ENCODE assay signal across 16 cellular contexts in the genomic region with DNA sequence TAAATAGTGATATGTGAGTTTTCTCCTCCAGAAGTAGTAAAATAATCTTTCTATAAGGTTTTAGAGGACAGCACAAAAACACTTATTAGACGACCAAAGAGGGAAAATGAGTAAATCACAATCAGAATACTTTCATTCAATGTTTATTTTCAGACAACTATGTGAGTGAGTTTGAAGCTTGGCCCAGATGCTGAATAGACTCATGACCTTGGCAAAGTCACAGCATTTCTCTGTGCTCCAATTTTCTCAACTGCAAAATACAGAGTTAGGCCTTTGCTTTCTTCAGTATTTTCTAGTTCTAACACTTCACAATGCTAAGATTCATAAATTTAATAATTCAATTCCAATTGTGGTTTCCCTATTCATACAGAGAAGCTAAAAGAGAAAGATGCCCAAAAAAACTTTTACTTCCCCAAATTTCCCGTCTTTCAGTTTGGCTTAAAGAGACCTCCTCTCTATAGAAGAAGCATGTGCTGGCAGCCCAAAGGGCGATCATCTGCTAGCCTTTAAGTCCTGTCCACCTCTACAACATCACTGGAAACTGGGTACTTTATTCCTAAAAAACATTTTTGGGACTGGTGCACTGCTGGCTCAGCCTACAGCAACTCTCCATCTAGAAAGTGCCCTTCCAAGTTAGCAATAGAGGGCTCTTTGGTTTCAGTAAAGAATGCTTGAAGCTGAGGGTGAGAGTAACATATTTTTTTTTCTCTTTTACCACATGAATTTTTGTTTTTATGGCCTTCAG.
DNase-seq lines count a peak whose midpoint lies in the region; ATAC-seq and TF ChIP-seq lines count a peak whose summit lies in the region.
"Had no signal": no experiment of that assay in that cellular context is flagged by ENCODE, and none has a peak within 500 bp of the region (broad histone marks: within the 10 kb centered on the region; RNA-seq: fewer than 3 reads in every experiment).

No MANE protein-coding gene starts in this region.

- H4K20me1 ChIP-seq in SK-N-SH (ENCODE audit: insufficient read depth): no peaks in the 10 kb centered on the region

- H3K4me3 ChIP-seq in AG09309 (ENCODE audit: control insufficient read depth, low read depth, low read length): no peak overlapping the region
- H3K4me3 ChIP-seq in SK-N-SH (ENCODE audit: low read depth in 2 of 2, low read length in 1 of 2): no peak overlapping the region
- H3K4me3 ChIP-seq in fibroblast of villous mesenchyme (ENCODE audit: low read depth, low read length): no peak overlapping the region
- H3K4me3 ChIP-seq: cardiac muscle cell, smooth muscle cell had no signal

- no peaks in the 10 kb centered on the region for H3K9me2 ChIP-seq in SK-N-SH

- H3K4me1 ChIP-seq in SK-N-SH (ENCODE audit: control insufficient read depth in 1 of 2, insufficient read depth in 2 of 2, low read depth in 1 of 2, low read length in 1 of 2): peaks cover 0 to 8% of the 10 kb centered on the region in 2 experiments; a peak in 2 of 4 replicates

- no peaks in the 10 kb centered on the region for H3K79me2 ChIP-seq in SK-N-SH (ENCODE audit: insufficient read depth)

- no peaks in the 10 kb centered on the region for H3K4me1 Mint-ChIP-seq in endothelial cell (ENCODE audit: unreplicated experiment)
- H3K4me1 Mint-ChIP-seq in stimulated activated effector memory CD8-positive, alpha-beta T cell treated with anti-CD3 and anti-CD28 coated beads, Interleukin-12 subunit alpha, Interleukin-12 subunit beta, amount 100 ng/mL, for 72 hours: no peaks in the 10 kb centered on the region

- H3K9me3 ChIP-seq in SK-N-SH: no peaks in the 10 kb centered on the region

- POLR2A ChIA-PET in SK-N-SH (lab: Yijun Ruan, JAX): no interaction called here

- DNase-seq in AG09309 (ENCODE audit: low read depth) (peak; percentile 32), SK-N-SH (no peak), fibroblast of villous mesenchyme (ENCODE audit: low read depth) (peak; percentile 21), sciatic nerve (ENCODE audit: low spot score) (no peak), endothelial cell (ENCODE audit: low spot score) (no peak)
- DNase-seq in stimulated activated effector memory CD8-positive, alpha-beta T cell treated with anti-CD3 and anti-CD28 coated beads, Interleukin-12 subunit alpha, Interleukin-12 subunit beta, amount 100 ng/mL, for 72 hours (ENCODE audit: low spot score in 2 of 2): no peak
- DNase-seq: activated gamma-delta T cell treated with Interleukin-2 at 50 U/mL for 16 hours, AML-193, DMS 273 treated with DMSO at 0.1 percent for 48 hours, endodermal cell, WERI-Rb-1 had no signal

- H3K27me3 Mint-ChIP-seq in endothelial cell (ENCODE audit: unreplicated experiment): no peaks in the 10 kb centered on the region

- CTCF ChIA-PET in SK-N-SH (lab: Yijun Ruan, JAX): no interaction called here

- H3K36me3 ChIP-seq in SK-N-SH (replicated peaks in 1 of 2; ENCODE audit: control insufficient read depth in 1 of 2, insufficient read depth in 2 of 2, low read length in 1 of 2): no peaks in the 10 kb centered on the region
- H3K36me3 ChIP-seq: cardiac muscle cell, WERI-Rb-1 had no signal

- TF ChIP-seq EP300 in SK-N-SH (IDR thresholded peaks at IDR 0.05; ENCODE audit: borderline replicate concordance in 1 of 2, low read depth in 1 of 2, low read length in 1 of 2): no peak

- no peak for TF ChIP-seq CTCF in AG09309 (IDR thresholded peaks at IDR 0.05; ENCODE audit: control insufficient read depth, insufficient read depth, low read depth, low read length, missing control alignments)
- no peak for TF ChIP-seq CTCF in SK-N-SH (IDR thresholded peaks at IDR 0.05)
- no peak for TF ChIP-seq CTCF in fibroblast of villous mesenchyme (IDR thresholded peaks at IDR 0.05; ENCODE audit: insufficient read depth, low read depth, low read length)
- no peak for TF ChIP-seq CTCF in endothelial cell (IDR thresholded peaks at IDR 0.05; ENCODE audit: unreplicated experiment)

- no peak overlapping the region for H3K9ac ChIP-seq in SK-N-SH

- peaks cover 6% of the 10 kb centered on the region for H3F3A ChIP-seq in SK-N-SH (replicated peaks; ENCODE audit: insufficient read depth)

- H3K27ac ChIP-seq in SK-N-SH (ENCODE audit: low read depth in 2 of 2, low read length in 1 of 2): peak overlapping the region; percentile 49 to 63
- H3K27ac ChIP-seq: cardiac muscle cell, WERI-Rb-1 had no signal

- peaks cover 3% of the 10 kb centered on the region for H3K36me3 Mint-ChIP-seq in endothelial cell (ENCODE audit: low read depth, unreplicated experiment)
- no peaks in the 10 kb centered on the region for H3K36me3 Mint-ChIP-seq in stimulated activated effector memory CD8-positive, alpha-beta T cell treated with anti-CD3 and anti-CD28 coated beads, Interleukin-12 subunit alpha, Interleukin-12 subunit beta, amount 100 ng/mL, for 72 hours

- intact Hi-C loops in sciatic nerve (cut with DNase I): no loop called here

- H3K27me3 ChIP-seq in SK-N-SH (ENCODE audit: insufficient read depth): no peaks in the 10 kb centered on the region
- H3K27me3 ChIP-seq: cardiac muscle cell had no signal

- no peak overlapping the region for H3K27ac Mint-ChIP-seq in endothelial cell (ENCODE audit: unreplicated experiment)
- no peak overlapping the region for H3K27ac Mint-ChIP-seq in stimulated activated effector memory CD8-positive, alpha-beta T cell treated with anti-CD3 and anti-CD28 coated beads, Interleukin-12 subunit alpha, Interleukin-12 subunit beta, amount 100 ng/mL, for 72 hours
- H3K27ac Mint-ChIP-seq: endodermal cell had no signal

- H2AFZ ChIP-seq in SK-N-SH (ENCODE audit: low read depth): peak overlapping the region; percentile 12; the same call in 1 of the 2 replicates

- ATAC-seq in sciatic nerve: peak; percentile 68
- no peak for ATAC-seq in GM21825 (IDR thresholded peaks at IDR 0.05; ENCODE audit: unreplicated experiment)
- ATAC-seq in stimulated activated effector memory CD8-positive, alpha-beta T cell treated with anti-CD3 and anti-CD28 coated beads, Interleukin-12 subunit alpha, Interleukin-12 subunit beta, amount 100 ng/mL, for 72 hours: no peak
- no peak for ATAC-seq in GM21576 (IDR thresholded peaks at IDR 0.05; ENCODE audit: unreplicated experiment)

- peak overlapping the region; percentile 6; the same call in 1 of the 2 replicates for H3K4me2 ChIP-seq in SK-N-SH
- H3K4me2 ChIP-seq: smooth muscle cell had no signal

- peaks cover 12% of the 10 kb centered on the region for H3K9me3 Mint-ChIP-seq in endothelial cell (ENCODE audit: unreplicated experiment)
- no peaks in the 10 kb centered on the region for H3K9me3 Mint-ChIP-seq in stimulated activated effector memory CD8-positive, alpha-beta T cell treated with anti-CD3 and anti-CD28 coated beads, Interleukin-12 subunit alpha, Interleukin-12 subunit beta, amount 100 ng/mL, for 72 hours

- no peak overlapping the region for H3K4me3 Mint-ChIP-seq in endothelial cell (ENCODE audit: unreplicated experiment)
- no peak overlapping the region for H3K4me3 Mint-ChIP-seq in stimulated activated effector memory CD8-positive, alpha-beta T cell treated with anti-CD3 and anti-CD28 coated beads, Interleukin-12 subunit alpha, Interleukin-12 subunit beta, amount 100 ng/mL, for 72 hours
- H3K4me3 Mint-ChIP-seq: endodermal cell, neural crest cell had no signal

- TF ChIP-seq RAD21 in SK-N-SH (IDR thresholded peaks at IDR 0.05; ENCODE audit: low read length): no peak

- WGBS in SK-N-SH (ENCODE audit: low lambda C conversion rate): 27% methylated on average over 3 of the region's 3 CpGs

TF ChIP-seq in SK-N-SH, 30 proteins besides CTCF, POLR2A, EP300 and RAD21:
- no peak for TF ChIP-seq ELF1 (IDR thresholded peaks at IDR 0.05)
- TF ChIP-seq, protein P1, sequence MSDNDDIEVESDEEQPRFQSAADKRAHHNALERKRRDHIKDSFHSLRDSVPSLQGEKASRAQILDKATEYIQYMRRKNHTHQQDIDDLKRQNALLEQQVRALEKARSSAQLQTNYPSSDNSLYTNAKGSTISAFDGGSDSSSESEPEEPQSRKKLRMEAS (IDR thresholded peaks at IDR 0.05; ENCODE audit: low read depth): no peak
- TF ChIP-seq FOXJ3 (CRISPR knock-in tag; IDR thresholded peaks at IDR 0.05): no peak
- TF ChIP-seq POLR2AphosphoS5 (IDR thresholded peaks at IDR 0.05; ENCODE audit: low read depth, low read length): no peak
- no peak for TF ChIP-seq SMC3 (IDR thresholded peaks at IDR 0.05; ENCODE audit: low read depth, low read length)
- no peak for TF ChIP-seq TAF1 (IDR thresholded peaks at IDR 0.05; ENCODE audit: borderline replicate concordance, low read depth, low read length)
- no peak for TF ChIP-seq CHD2 (IDR thresholded peaks at IDR 0.05; ENCODE audit: low read length, partially characterized antibody)
- no peak for TF ChIP-seq SIN3A (IDR thresholded peaks at IDR 0.05; ENCODE audit: borderline replicate concordance, low read depth, low read length)
- TF ChIP-seq MXI1 (IDR thresholded peaks at IDR 0.05; ENCODE audit: low read depth, low read length): no peak
- TF ChIP-seq, protein P2, sequence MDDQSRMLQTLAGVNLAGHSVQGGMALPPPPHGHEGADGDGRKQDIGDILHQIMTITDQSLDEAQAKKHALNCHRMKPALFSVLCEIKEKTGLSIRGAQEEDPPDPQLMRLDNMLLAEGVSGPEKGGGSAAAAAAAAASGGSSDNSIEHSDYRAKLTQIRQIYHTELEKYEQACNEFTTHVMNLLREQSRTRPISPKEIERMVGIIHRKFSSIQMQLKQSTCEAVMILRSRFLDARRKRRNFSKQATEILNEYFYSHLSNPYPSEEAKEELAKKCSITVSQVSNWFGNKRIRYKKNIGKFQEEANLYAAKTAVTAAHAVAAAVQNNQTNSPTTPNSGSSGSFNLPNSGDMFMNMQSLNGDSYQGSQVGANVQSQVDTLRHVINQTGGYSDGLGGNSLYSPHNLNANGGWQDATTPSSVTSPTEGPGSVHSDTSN (IDR thresholded peaks at IDR 0.05): no peak

Comparison
In these comparisons a context has a peak if more than half of its experiments do, and no peak if none do; other contexts are left out.
1. DNase-seq: peak in AG09309 (single experiment) and fibroblast of villous mesenchyme (single experiment); none in SK-N-SH (single experiment), sciatic nerve (single experiment), endothelial cell (single experiment) and stimulated activated effector memory CD8-positive, alpha-beta T cell treated with anti-CD3 and anti-CD28 coated beads, Interleukin-12 subunit alpha, Interleukin-12 subunit beta, amount 100 ng/mL, for 72 hours (0 of 2).